Comparison of ENCODE assay signal across 19 cellular contexts in the genomic region with DNA sequence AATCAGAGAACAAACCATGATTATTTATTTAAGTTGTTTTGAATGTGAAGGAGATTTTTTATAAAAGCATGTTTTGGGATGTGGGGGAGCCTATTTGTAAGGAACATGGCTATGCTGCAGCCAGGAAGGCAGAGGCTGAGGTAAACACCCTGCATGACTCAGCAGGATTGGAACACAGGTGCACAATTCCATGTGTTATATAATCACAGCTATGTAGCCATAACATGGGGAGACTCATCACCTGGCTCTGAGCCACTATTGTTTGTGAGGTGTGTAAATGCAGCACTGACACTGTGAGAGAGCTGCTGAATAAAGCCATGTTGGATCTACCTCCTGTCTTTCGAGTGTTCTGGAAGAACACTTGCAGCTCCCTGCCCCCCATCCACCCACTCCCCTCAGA.
DNase-seq lines count a peak whose midpoint lies in the region; TF ChIP-seq lines count a peak whose summit lies in the region.
"Had no signal": no experiment of that assay in that cellular context is flagged by ENCODE, and none has a peak within 500 bp of the region (broad histone marks: within the 10 kb centered on the region; RNA-seq: fewer than 3 reads in every experiment).

No MANE protein-coding gene starts in this region.

- H3K27me3 ChIP-seq in H9 (ENCODE audit: insufficient read depth, low read length) = no peaks in the 10 kb centered on the region
- no peaks in the 10 kb centered on the region for H3K27me3 ChIP-seq in tibial artery
- H3K27me3 ChIP-seq in GM23248 (replicated peaks; ENCODE audit: insufficient read depth) = no peaks in the 10 kb centered on the region
- H3K27me3 ChIP-seq: testis had no signal

- H3K36me3 ChIP-seq in tibial artery = no peaks in the 10 kb centered on the region
- H3K36me3 ChIP-seq in GM23248 (ENCODE audit: low read depth) = no peaks in the 10 kb centered on the region

- intact Hi-C loops in tibial artery (cut with DNase I; ENCODE audit: low total_unique reads) = no loop called here

- H3K79me1 ChIP-seq in H9 (ENCODE audit: insufficient read depth, low read depth, low read length, poor library complexity, severe bottlenecking) = no peaks in the 10 kb centered on the region

- no peak overlapping the region for H3K9ac ChIP-seq in H9 (ENCODE audit: extremely low read depth, insufficient read length, low read length)
- H3K9ac ChIP-seq in GM23248 = no peak overlapping the region

- TF ChIP-seq CTCF in H9 (conservative IDR thresholded peaks at IDR 0.05) = no peak
- TF ChIP-seq CTCF in epithelial cell of esophagus (IDR thresholded peaks at IDR 0.05; ENCODE audit: insufficient read depth, low read depth, low read length, missing control alignments) = no peak
- TF ChIP-seq CTCF in tibial artery (IDR thresholded peaks at IDR 0.05) = no peak

- H2BK5ac ChIP-seq in H9 (ENCODE audit: insufficient read length, low read length) = no peak overlapping the region

- no peaks in the 10 kb centered on the region for H4K20me1 ChIP-seq in H9 (ENCODE audit: control insufficient read depth, insufficient read depth, insufficient read length)
- H4K20me1 ChIP-seq in GM23248 (ENCODE audit: insufficient read depth) = no peaks in the 10 kb centered on the region

- H3K4me1 ChIP-seq in H9 (ENCODE audit: insufficient read depth, low read length) = no peaks in the 10 kb centered on the region
- no peaks in the 10 kb centered on the region for H3K4me1 ChIP-seq in tibial artery
- no peaks in the 10 kb centered on the region for H3K4me1 ChIP-seq in GM23248 (ENCODE audit: insufficient read depth)
- H3K4me1 ChIP-seq: testis had no signal

- H3K4me3 Mint-ChIP-seq in H9 = no peak overlapping the region
- no peak overlapping the region for H3K4me3 Mint-ChIP-seq in activated T-cell treated with anti-CD3 and anti-CD28 coated beads, Interleukin-2, amount 50 U/mL, for 24 hours
- H3K4me3 Mint-ChIP-seq: activated T-helper 1 cell treated with anti-CD3 and anti-CD28 coated beads, Interleukin-12 subunit alpha, Interleukin-12 subunit beta, Interleukin-2, Interleukin-4 antibody, amounts not matched to agents 30 ng/mL and 10 ng/mL and 1 ng/mL, durations not matched to agents 14 hours and 24 hours and 36 hours; stimulated activated memory B cell treated with anti-CD40 and anti-IgM and Interleukin-4, amounts not matched to agents 10 μg/mL and 1 μg/mL and 100 μg/mL, for 72 hours had no signal

- H3K4me2 ChIP-seq in H9 (ENCODE audit: insufficient read depth, insufficient read length, low read length) (no peak overlapping the region), GM23248 (ENCODE audit: unreplicated experiment) (no peak overlapping the region)

- no peaks in the 10 kb centered on the region for H3K27me3 Mint-ChIP-seq in H9 (ENCODE audit: low read depth)
- no peaks in the 10 kb centered on the region for H3K27me3 Mint-ChIP-seq in activated T-cell treated with anti-CD3 and anti-CD28 coated beads, Interleukin-2, amount 50 U/mL, for 24 hours
- H3K27me3 Mint-ChIP-seq: stimulated activated memory B cell treated with anti-CD40 and anti-IgM and Interleukin-4, amounts not matched to agents 10 μg/mL and 1 μg/mL and 100 μg/mL, for 72 hours had no signal

- no CpG with 5 or more reads among the region's 1 CpG for WGBS in H9 (ENCODE audit: extremely low coverage, insufficient read length, low lambda C conversion rate)
- WGBS in GM23248 (ENCODE audit: low coverage in 1 of 2, low lambda C conversion rate in 2 of 2, missing lambda C conversion rate in 2 of 2), 2 experiments = 7 to 8% methylated on average over 1 of the region's 1 CpG

- H3K27ac Mint-ChIP-seq in H9 = no peak overlapping the region
- no peak overlapping the region for H3K27ac Mint-ChIP-seq in activated T-cell treated with anti-CD3 and anti-CD28 coated beads, Interleukin-2, amount 50 U/mL, for 24 hours
- H3K27ac Mint-ChIP-seq: activated naive CD4-positive, alpha-beta T cell treated with anti-CD3 and anti-CD28 coated beads, Interleukin-2, amount 50 U/mL, for 72 hours; activated T-helper 1 cell treated with anti-CD3 and anti-CD28 coated beads, Interleukin-12 subunit alpha, Interleukin-12 subunit beta, Interleukin-2, Interleukin-4 antibody, amounts not matched to agents 30 ng/mL and 10 ng/mL and 1 ng/mL, durations not matched to agents 14 hours and 24 hours and 36 hours; stimulated activated memory B cell treated with anti-CD40 and anti-IgM and Interleukin-4, amounts not matched to agents 10 μg/mL and 1 μg/mL and 100 μg/mL, for 72 hours had no signal

- no peak overlapping the region for H2BK120ac ChIP-seq in H9 (ENCODE audit: low read depth, low read length, poor library complexity, severe bottlenecking)

- no peak overlapping the region for H4K5ac ChIP-seq in H9 (ENCODE audit: insufficient read length, low read depth, low read length)

- in situ Hi-C loops in GM23248 (cut with MboI) = no loop called here

- H3K9me3 ChIP-seq in H9 (ENCODE audit: control insufficient read depth, low read depth, low read length) = no peaks in the 10 kb centered on the region
- no peaks in the 10 kb centered on the region for H3K9me3 ChIP-seq in tibial artery
- H3K9me3 ChIP-seq in GM23248 (ENCODE audit: low read depth) = no peaks in the 10 kb centered on the region
- H3K9me3 ChIP-seq: testis had no signal

- no peak overlapping the region for H3K27ac ChIP-seq in H9 (ENCODE audit: insufficient read length, low read depth, low read length)
- no peak overlapping the region for H3K27ac ChIP-seq in tibial artery
- no peak overlapping the region for H3K27ac ChIP-seq in GM23248
- H3K27ac ChIP-seq: testis had no signal

- no peak overlapping the region for H2BK20ac ChIP-seq in H9 (ENCODE audit: low read depth, low read length, poor library complexity, severe bottlenecking)

- no peaks in the 10 kb centered on the region for H3K23me2 ChIP-seq in H9 (ENCODE audit: insufficient read length, low read depth, low read length, poor library complexity, severe bottlenecking)

- peaks cover 0 to 2% (median 0%) of the 10 kb centered on the region in 3 experiments; a peak in 1 of 7 replicates for H3K36me3 Mint-ChIP-seq in H9 (ENCODE audit: insufficient read depth in 1 of 3, low read depth in 3 of 3)
- no peaks in the 10 kb centered on the region for H3K36me3 Mint-ChIP-seq in activated T-cell treated with anti-CD3 and anti-CD28 coated beads, Interleukin-2, amount 50 U/mL, for 24 hours (ENCODE audit: low read depth)
- H3K36me3 Mint-ChIP-seq: activated naive CD4-positive, alpha-beta T cell treated with anti-CD3 and anti-CD28 coated beads, Interleukin-2, amount 50 U/mL, for 72 hours; stimulated activated memory B cell treated with anti-CD40 and anti-IgM and Interleukin-4, amounts not matched to agents 10 μg/mL and 1 μg/mL and 100 μg/mL, for 72 hours had no signal

- no peak overlapping the region for H3K56ac ChIP-seq in H9 (ENCODE audit: insufficient read length, low read depth, low read length)

- no peak overlapping the region for H3K4ac ChIP-seq in H9 (ENCODE audit: low read depth, low read length)

- peak; percentile 80 for DNase-seq in COR-L47 (lab: John Stamatoyannopoulos, UW)
- no peak for DNase-seq in H9
- DNase-seq in NCI-H69 (lab: John Stamatoyannopoulos, UW) = peak; percentile 74
- DNase-seq in epithelial cell of esophagus (ENCODE audit: low read depth) = peak; percentile 94
- no peak for DNase-seq in tibial artery
- no peak for DNase-seq in activated T-cell treated with anti-CD3 and anti-CD28 coated beads, Interleukin-2, amount 50 U/mL, for 24 hours
- no peak for DNase-seq in DMS153 treated with DMSO at 0.1 percent for 48 hours (lab: John Stamatoyannopoulos, UW; ENCODE audit: unreplicated experiment)
- no peak for DNase-seq in GM23248
- DNase-seq: activated CD4-positive, CD25-positive, alpha-beta regulatory T cell treated with anti-CD3 and anti-CD28 coated beads, Interleukin-2, amount 50 U/mL, for 72 hours; hippocampal formation; NCI-H187; NCI-H526; right cardiac atrium; stimulated activated CD4-positive, alpha-beta T cell treated with anti-CD3 and anti-CD28 coated beads, Interleukin-15, amount 100 ng/mL, for 24 hours; testis had no signal

- no peaks in the 10 kb centered on the region for H3F3A ChIP-seq in GM23248 (ENCODE audit: insufficient read depth)

- no peak overlapping the region for H2BK15ac ChIP-seq in H9 (ENCODE audit: low read depth, low read length)

- no peak overlapping the region for H3K14ac ChIP-seq in H9 (ENCODE audit: insufficient read depth, low read length)

- H3K79me2 ChIP-seq in H9 (ENCODE audit: insufficient read depth, low read length) = no peaks in the 10 kb centered on the region
- H3K79me2 ChIP-seq in GM23248 (ENCODE audit: insufficient read depth) = no peaks in the 10 kb centered on the region

- H3K4me3 ChIP-seq in epithelial cell of esophagus (ENCODE audit: low read length) (no peak overlapping the region), tibial artery (no peak overlapping the region), GM23248 (no peak overlapping the region)
- H3K4me3 ChIP-seq: lung, testis had no signal

- no peak overlapping the region for H2AK5ac ChIP-seq in H9 (ENCODE audit: insufficient read length, low read length)

- H4K91ac ChIP-seq in H9 (ENCODE audit: insufficient read length, low read depth, low read length) = no peak overlapping the region

- H3K9me2 ChIP-seq in GM23248 (ENCODE audit: insufficient read depth) = no peaks in the 10 kb centered on the region

- H2BK12ac ChIP-seq in H9 (ENCODE audit: insufficient read length, low read depth, low read length) = no peak overlapping the region

- H3K4me1 Mint-ChIP-seq in H9 = 0 out of 4 replicates have a peak, but pooled peaks cover 0 to 4% of the 10 kb centered on the region in 2 experiments
- no peaks in the 10 kb centered on the region for H3K4me1 Mint-ChIP-seq in activated T-cell treated with anti-CD3 and anti-CD28 coated beads, Interleukin-2, amount 50 U/mL, for 24 hours (ENCODE audit: low read depth)
- H3K4me1 Mint-ChIP-seq: stimulated activated memory B cell treated with anti-CD40 and anti-IgM and Interleukin-4, amounts not matched to agents 10 μg/mL and 1 μg/mL and 100 μg/mL, for 72 hours had no signal

- H3K23ac ChIP-seq in H9 (ENCODE audit: insufficient read length, low read depth, low read length) = no peak overlapping the region

- peak overlapping the region; percentile 39 for H4K8ac ChIP-seq in H9 (replicated peaks; ENCODE audit: insufficient read length, low read depth, low read length)

- no peak overlapping the region for H2AFZ ChIP-seq in H9 (ENCODE audit: low read length)
- no peak overlapping the region for H2AFZ ChIP-seq in GM23248

- H3K9me3 Mint-ChIP-seq in H9 = no peaks in the 10 kb centered on the region
- H3K9me3 Mint-ChIP-seq in activated T-cell treated with anti-CD3 and anti-CD28 coated beads, Interleukin-2, amount 50 U/mL, for 24 hours = peaks cover 3% of the 10 kb centered on the region

- H3K18ac ChIP-seq in H9 (ENCODE audit: insufficient read length, low read depth, low read length) = no peak overlapping the region

- no peak overlapping the region for H3T11ph ChIP-seq in H9 (ENCODE audit: low read length)

Comparison
In these comparisons a context has a peak if more than half of its experiments do, and no peak if none do; other contexts are left out.
1. DNase-seq: peak in COR-L47 (single experiment), NCI-H69 (single experiment) and epithelial cell of esophagus (single experiment); none in H9 (single experiment), tibial artery (0 of 2), activated T-cell treated with anti-CD3 and anti-CD28 coated beads, Interleukin-2, amount 50 U/mL, for 24 hours (single experiment), DMS153 treated with DMSO at 0.1 percent for 48 hours (single experiment) and GM23248 (single experiment).